Comparison of ENCODE assay signal across 27 cellular contexts in the genomic region with DNA sequence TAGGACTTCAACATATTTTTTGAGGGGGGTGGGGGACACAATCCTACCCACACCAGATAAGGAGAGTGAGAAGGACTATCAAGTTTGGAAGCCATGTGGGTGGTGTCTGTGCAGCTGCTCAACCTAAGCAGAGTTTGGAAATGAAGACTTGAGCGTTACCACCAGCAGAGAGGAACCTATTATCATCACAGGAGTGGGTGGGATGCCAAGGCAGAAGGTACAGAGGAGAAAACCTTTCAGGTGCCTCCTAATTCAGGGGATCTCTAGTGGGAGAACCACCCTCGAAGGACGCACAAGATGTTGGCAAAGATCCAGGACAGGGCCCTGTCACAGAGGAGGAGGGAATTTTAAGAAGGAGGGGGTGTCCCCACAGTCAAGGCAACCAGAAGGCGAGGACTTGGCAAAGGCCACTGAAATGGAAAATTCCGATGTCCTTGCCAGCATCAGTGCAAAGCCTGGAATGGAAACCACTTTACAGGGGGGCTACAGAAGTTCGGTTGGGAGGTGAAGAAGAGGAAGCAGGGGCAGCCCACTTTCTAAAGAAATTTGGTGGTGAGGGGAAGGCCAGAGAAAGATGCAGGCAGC. TPM values are rescaled to one million over a fixed set of nuclear protein-coding genes. Genes with fewer than 3 reads are reported as not detected.
"Had no signal": no experiment of that assay in that cellular context is flagged by ENCODE, and none has a peak within 500 bp of the region (broad histone marks: within the 10 kb centered on the region; RNA-seq: fewer than 3 reads in every experiment).

No MANE protein-coding gene starts in this region.

- H3K27ac Mint-ChIP-seq: activated naive CD4-positive, alpha-beta T cell treated with anti-CD3 and anti-CD28 coated beads, Interleukin-2, amount 50 U/mL, for 72 hours; activated T-cell treated with anti-CD3 and anti-CD28 coated beads, Interleukin-2, amount 50 U/mL, for 72 hours; stimulated activated naive CD8-positive, alpha-beta T cell treated with anti-CD3 and anti-CD28 coated beads, Interleukin-15, Interleukin-2, amounts not matched to agents 100 ng/mL and 50 ng/mL, for 24 hours had no signal

- H3K36me3 Mint-ChIP-seq: activated naive CD4-positive, alpha-beta T cell treated with anti-CD3 and anti-CD28 coated beads, Interleukin-2, amount 50 U/mL, for 72 hours; naive B cell had no signal

- H3K4me1 Mint-ChIP-seq: naive B cell had no signal

- H3K9me3 Mint-ChIP-seq: activated naive CD4-positive, alpha-beta T cell treated with anti-CD3 and anti-CD28 coated beads, Interleukin-2, amount 50 U/mL, for 72 hours; activated T-cell treated with anti-CD3 and anti-CD28 coated beads, Interleukin-2, amount 50 U/mL, for 72 hours; stimulated activated naive CD8-positive, alpha-beta T cell treated with anti-CD3 and anti-CD28 coated beads, Interleukin-15, Interleukin-2, amounts not matched to agents 100 ng/mL and 50 ng/mL, for 24 hours had no signal

- H3K4me3 Mint-ChIP-seq: activated T-cell treated with anti-CD3 and anti-CD28 coated beads, Interleukin-2, amount 50 U/mL, for 72 hours; stimulated activated naive CD8-positive, alpha-beta T cell treated with anti-CD3 and anti-CD28 coated beads, Interleukin-15, Interleukin-2, amounts not matched to agents 100 ng/mL and 50 ng/mL, for 24 hours had no signal

- H3K27ac ChIP-seq: brain microvascular endothelial cell, epithelial cell of prostate, esophagus squamous epithelium, pancreas, prostate gland, skin epidermis, tibial artery, upper lobe of right lung, VCaP had no signal

- H3K27me3 Mint-ChIP-seq: stimulated activated naive CD8-positive, alpha-beta T cell treated with anti-CD3 and anti-CD28 coated beads, Interleukin-15, Interleukin-2, amounts not matched to agents 100 ng/mL and 50 ng/mL, for 24 hours had no signal

- DNase-seq: activated CD4-positive, alpha-beta T cell treated with anti-CD3 and anti-CD28 coated beads for 4 hours; activated CD4-positive, alpha-beta T cell treated with anti-CD3 and anti-CD28 coated beads, Interleukin-2, amount 50 U/mL, for 4 hours; activated naive CD4-positive, alpha-beta T cell; activated T-cell treated with anti-CD3 and anti-CD28 coated beads for 4 hours; activated T-cell treated with anti-CD3 and anti-CD28 coated beads, Interleukin-2, amount 50 U/mL, for 72 hours; brain microvascular endothelial cell; central memory CD4-positive, alpha-beta T cell; dermis blood vessel endothelial cell; effector CD8-positive, alpha-beta T cell; esophagus squamous epithelium; foreskin melanocyte; mammary epithelial cell; naive B cell; pancreas; retina; stimulated activated CD4-positive, alpha-beta T cell treated with anti-CD3 and anti-CD28 coated beads, Interleukin-12 subunit alpha, Interleukin-12 subunit beta, amount 100 ng/mL, for 4 hours; stimulated activated CD4-positive, alpha-beta T cell treated with anti-CD3 and anti-CD28 coated beads, Interleukin-4, amount 100 ng/mL, for 1 hour; T-helper 9 cell; tibial artery; upper lobe of right lung had no signal

RNA-seq across cellular contexts. Expression of gene GPM6B, which starts 8.4 kb away (rescaled TPM):
- total RNA-seq: activated naive CD4-positive, alpha-beta T cell treated with anti-CD3 and anti-CD28 coated beads, Interleukin-2, amount 50 U/mL, for 72 hours; activated T-cell treated with anti-CD3 and anti-CD28 coated beads, Interleukin-2, amount 50 U/mL, for 72 hours; T-helper 1 cell treated with Interleukin-12 subunit alpha and Interleukin-12 subunit beta and Interleukin-4 antibody, amounts not matched to agents 30 ng/mL and 1 ng/mL, for 36 hours had no signal
